8 cellular contexts compared by ENCODE assay signal in the genomic region with DNA sequence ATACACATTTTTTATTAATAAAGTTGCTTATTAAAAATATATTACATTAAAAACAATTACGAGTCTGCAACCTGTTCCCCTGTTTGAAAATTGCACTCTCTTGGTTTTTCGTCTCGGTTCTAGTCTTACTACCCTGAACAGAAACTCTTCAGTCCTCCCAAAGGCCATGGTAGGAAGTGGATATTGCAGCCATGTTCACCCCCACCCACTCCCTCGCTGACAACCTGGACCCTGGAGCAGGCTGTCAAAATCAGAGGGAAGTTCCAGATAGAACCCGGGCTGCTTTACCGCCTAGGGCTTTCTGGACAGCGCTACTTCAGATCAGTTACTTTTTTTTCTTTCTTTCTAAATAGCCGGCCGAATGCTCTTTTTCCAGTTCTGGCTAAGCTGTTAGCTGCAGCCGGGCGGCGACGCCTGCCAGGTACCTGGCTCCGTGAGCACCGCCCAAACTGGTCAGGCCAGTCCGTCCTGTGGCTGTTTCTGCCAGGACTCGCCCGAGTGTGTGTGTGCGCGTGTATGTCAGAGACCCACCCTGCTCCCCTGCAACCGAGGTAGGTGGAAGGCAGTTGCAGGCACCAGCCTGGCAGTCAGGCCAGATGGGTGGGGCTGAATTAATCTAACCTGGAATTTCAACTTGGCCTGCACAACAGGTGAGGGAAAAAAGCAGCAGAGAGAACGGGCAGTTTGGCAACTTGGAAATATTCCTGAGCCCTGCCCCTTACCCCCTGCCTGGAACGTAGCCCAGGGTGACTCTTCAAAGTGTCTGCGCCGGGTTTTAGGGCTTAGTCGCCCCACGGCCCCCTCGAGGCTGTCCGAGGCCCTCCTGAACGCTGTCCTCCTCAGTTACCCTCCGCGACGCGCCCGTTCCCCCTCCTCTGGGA. TPM values are rescaled to one million over a fixed set of nuclear protein-coding genes. Genes with fewer than 3 reads are reported as not detected.
DNase-seq lines count a peak whose midpoint lies in the region; ATAC-seq and TF ChIP-seq lines count a peak whose summit lies in the region.

No MANE protein-coding gene starts in this region.

- POLR2A ChIA-PET in PC-9 (lab: Charles Lee; ENCODE audit: unreplicated experiment), result interaction anchor here (0.6 kb wide), 1 partner anchor 83 kb away, joined by 8 read pairs; no protein-coding TSS in a partner anchor

- TF ChIP-seq CTCF in CD14-positive monocyte (IDR thresholded peaks at IDR 0.05), result no peak
- TF ChIP-seq CTCF in PC-9 (conservative IDR thresholded peaks at IDR 0.05), result no peak
- TF ChIP-seq CTCF in endothelial cell (IDR thresholded peaks at IDR 0.05; ENCODE audit: unreplicated experiment), result no peak
- TF ChIP-seq CTCF in nephron (IDR thresholded peaks at IDR 0.05; ENCODE audit: unreplicated experiment in 3 of 3), result no peak

- H3K4me3 Mint-ChIP-seq in CD14-positive monocyte (peak overlapping the region; percentile 84 to 93), endothelial cell (ENCODE audit: unreplicated experiment) (peak overlapping the region; percentile 93), nephron (peak overlapping the region; percentile 88 to 91 (median 89))

- peaks cover 75% of the 10 kb centered on the region for H3K4me1 ChIP-seq in PC-9 (replicated peaks; ENCODE audit: insufficient read depth)

- H3K9me2 ChIP-seq in PC-9 (ENCODE audit: insufficient read depth), result no peaks in the 10 kb centered on the region

- H3K4me2 ChIP-seq in PC-9, result peak overlapping the region; percentile 88

- peak overlapping the region; percentile 72 for H2AFZ ChIP-seq in PC-9

- H3K4me1 Mint-ChIP-seq in CD14-positive monocyte, result peaks cover 82% of the 10 kb centered on the region
- peaks cover 50% of the 10 kb centered on the region for H3K4me1 Mint-ChIP-seq in endothelial cell (ENCODE audit: unreplicated experiment)
- H3K4me1 Mint-ChIP-seq in nephron, result peaks cover 62% of the 10 kb centered on the region

- H3K9me3 Mint-ChIP-seq in CD14-positive monocyte, result peaks cover 0 to 3% (median 0%) of the 10 kb centered on the region in 7 donors
- H3K9me3 Mint-ChIP-seq in endothelial cell (ENCODE audit: unreplicated experiment), result no peaks in the 10 kb centered on the region
- H3K9me3 Mint-ChIP-seq in nephron, result no peaks in the 10 kb centered on the region

- H3K9me3 ChIP-seq in PC-9 (ENCODE audit: insufficient read depth, low read depth), result peaks cover 7% of the 10 kb centered on the region; the same call in 1 of the 2 replicates

- peak overlapping the region; percentile 58 for H3K4me3 ChIP-seq in H7 (ENCODE audit: insufficient read depth, low read depth, low read length)
- H3K4me3 ChIP-seq in PC-9, result peak overlapping the region; percentile 76

- ATAC-seq in HG03280 (IDR thresholded peaks at IDR 0.05; ENCODE audit: unreplicated experiment), result no peak

- DNase-seq in CD14-positive monocyte (ENCODE audit: low spot score), result no peak
- DNase-seq in H7, result peak; percentile 80
- peak; percentile 98 to 99 for DNase-seq in PC-9
- no peak for DNase-seq in endothelial cell (ENCODE audit: low spot score)
- no peak for DNase-seq in hippocampal formation (lab: John Stamatoyannopoulos, UW)
- DNase-seq in glomerular visceral epithelial cell (ENCODE audit: extremely low spot score), result no peak

- peaks cover 16% of the 10 kb centered on the region for H4K20me1 ChIP-seq in PC-9 (ENCODE audit: insufficient read depth)

- H3K27me3 ChIP-seq in H7 (ENCODE audit: control insufficient read depth, insufficient read depth, low read length) (peaks cover 40% of the 10 kb centered on the region), PC-9 (ENCODE audit: insufficient read depth, low read depth) (no peaks in the 10 kb centered on the region)

- H3K27ac Mint-ChIP-seq in CD14-positive monocyte, result peak overlapping the region; percentile 35 to 82 (median 77)
- H3K27ac Mint-ChIP-seq in endothelial cell (ENCODE audit: unreplicated experiment), result peak overlapping the region; percentile 85
- peak overlapping the region; percentile 82 to 96 (median 95) for H3K27ac Mint-ChIP-seq in nephron

- BruUV-seq in PC-9 (replicated peaks; lab: Mats Ljungman, UMichigan), result TSS peak; percentile 43

- CTCF ChIA-PET in PC-9 (lab: Charles Lee), result no interaction called here

- H3K27ac ChIP-seq in PC-9, result peak overlapping the region; percentile 93

- H3F3A ChIP-seq in PC-9 (ENCODE audit: insufficient read depth, low read depth), result peaks cover 55% of the 10 kb centered on the region

- H3K27me3 Mint-ChIP-seq in CD14-positive monocyte (ENCODE audit: low read depth in 3 of 3), result peaks cover 0 to 3% (median 0%) of the 10 kb centered on the region in 3 donors
- peaks cover 24% of the 10 kb centered on the region for H3K27me3 Mint-ChIP-seq in endothelial cell (ENCODE audit: unreplicated experiment)
- H3K27me3 Mint-ChIP-seq in nephron (ENCODE audit: low read depth), result peaks cover 52% of the 10 kb centered on the region

- peaks cover 38% of the 10 kb centered on the region for H3K79me2 ChIP-seq in PC-9 (ENCODE audit: low read depth)

- intact Hi-C loops in CD14-positive monocyte (cut with micrococcal nuclease), result loop anchor here (5.0 to 10.0 kb wide), 4 partner anchors 36 to 159 kb away; a partner anchor contains a TSS
- intact Hi-C loops in PC-9 (cut with micrococcal nuclease; ENCODE audit: unreplicated experiment), result loop anchor here (1.0 to 10.0 kb wide), 3 partner anchors 27 to 161 kb away; a partner anchor contains a TSS

- peaks cover 18 to 29% of the 10 kb centered on the region in 2 donors for H3K36me3 Mint-ChIP-seq in CD14-positive monocyte
- H3K36me3 Mint-ChIP-seq in endothelial cell (ENCODE audit: low read depth, unreplicated experiment), result peaks cover 12% of the 10 kb centered on the region
- peaks cover 11% of the 10 kb centered on the region for H3K36me3 Mint-ChIP-seq in nephron (ENCODE audit: low read depth)

- H3K36me3 ChIP-seq in H7 (replicated peaks; ENCODE audit: control insufficient read depth, insufficient read depth, low read length), result no peaks in the 10 kb centered on the region
- 0 out of 2 replicates have a peak, but pooled peaks cover 5% of the 10 kb centered on the region for H3K36me3 ChIP-seq in PC-9 (ENCODE audit: low read depth)

RNA-seq across cellular contexts. Expression of a gene that starts 1.1 kb away (rescaled TPM):
- 1 to 10 TPM in 1 of 2 donors, under 1 TPM in 1; 0.79 to 1.4 TPM for polyA plus RNA-seq in CD14-positive monocyte
- 7.2 and 7.3 TPM in 2 replicates for total RNA-seq in H7 (2014; rRNA removed; shearing (Covaris generic))
- total RNA-seq in PC-9 (2021) (17.1 and 19.1 TPM in 2 replicates), endothelial cell (ENCODE audit: unreplicated experiment) (23.0 TPM)

RNA-seq across cellular contexts. Expression of a gene that starts 56.9 kb away (rescaled TPM):
- 100 to 1,000 TPM; 123 to 129 TPM for polyA plus RNA-seq in CD14-positive monocyte
- total RNA-seq in H7 (2014; rRNA removed; shearing (Covaris generic)), result 80.7 and 82.9 TPM in 2 replicates
- 72.3 and 78.7 TPM in 2 replicates for total RNA-seq in PC-9 (2021)
- total RNA-seq in endothelial cell (ENCODE audit: unreplicated experiment), result 68.3 TPM

Comparison
In these comparisons a context has a peak if more than half of its experiments do, and no peak if none do; other contexts are left out.
1. DNase-seq: peak in H7 (single experiment) and PC-9 (2 of 2); none in CD14-positive monocyte (single experiment), endothelial cell (single experiment), hippocampal formation (0 of 2) and glomerular visceral epithelial cell (single experiment).
2. Peak in every context shown above with its lines, with median percentiles within 50 percentile points of each other: H3K27ac Mint-ChIP-seq and H3K4me3 Mint-ChIP-seq.